In genomic region chr6:119533603-119534279, GRCh38 we compare ENCODE assay signal across 8 cellular contexts.
A peak's percentile ranks its signal among the peaks of the same experiment; 100 is the strongest.
DNase-seq lines count a peak whose midpoint lies in the region; ATAC-seq and TF ChIP-seq lines count a peak whose summit lies in the region.

No MANE protein-coding gene starts in this region.

- H3K27ac ChIP-seq in PC-3 (ENCODE audit: low read length), result peak overlapping the region; percentile 58

- BruUV-seq in PC-3 (replicated peaks; lab: Mats Ljungman, UMichigan), result no TSS peak

- ATAC-seq in GM18517 (IDR thresholded peaks at IDR 0.05; ENCODE audit: unreplicated experiment) (peak; percentile 78), PC-3 (peak; percentile 90)
- no peak for ATAC-seq in effector memory CD8-positive, alpha-beta T cell (replicated peaks)

- TF ChIP-seq CTCF in HFFc6 (IDR thresholded peaks at IDR 0.05), result no peak
- no peak for TF ChIP-seq CTCF in PC-3 (conservative IDR thresholded peaks at IDR 0.05; ENCODE audit: low read depth, low read length)

- no peaks in the 10 kb centered on the region for H3K9me2 ChIP-seq in PC-3 (replicated peaks; ENCODE audit: low read length)

- no peak overlapping the region for H3K4me3 Mint-ChIP-seq in HFFc6
- no peak overlapping the region for H3K4me3 Mint-ChIP-seq in effector memory CD8-positive, alpha-beta T cell

- CTCF ChIA-PET in PC-3 (lab: Charles Lee), result no interaction called here

- H3K79me2 ChIP-seq in PC-3 (ENCODE audit: low read length), result no peaks in the 10 kb centered on the region

- DNase-seq in HFFc6 (peak; percentile 47), PC-3 (peak; percentile 77), myocyte (ENCODE audit: low read depth) (peak; percentile 43), MG63 (no peak), NCI-H446 (lab: John Stamatoyannopoulos, UW) (no peak), nucleus accumbens (lab: John Stamatoyannopoulos, UW) (no peak)
- DNase-seq in effector memory CD8-positive, alpha-beta T cell, result no peak

- intact Hi-C loops in PC-3 (cut with micrococcal nuclease), result no loop called here

- no peak overlapping the region for H3K27ac Mint-ChIP-seq in HFFc6
- H3K27ac Mint-ChIP-seq in effector memory CD8-positive, alpha-beta T cell, result no peak overlapping the region

- H3K9me3 ChIP-seq in PC-3 (ENCODE audit: low read length), result no peaks in the 10 kb centered on the region
- no peaks in the 10 kb centered on the region for H3K9me3 ChIP-seq in MG63

- H3K4me2 ChIP-seq in PC-3 (ENCODE audit: low read length), result peak overlapping the region; percentile 48

- H3F3A ChIP-seq in PC-3 (ENCODE audit: low read length, unreplicated experiment), result no peaks in the 10 kb centered on the region

- no peaks in the 10 kb centered on the region for H3K36me3 ChIP-seq in PC-3 (ENCODE audit: low read depth, low read length)
- H3K36me3 ChIP-seq in MG63, result no peaks in the 10 kb centered on the region

- H3K4me1 ChIP-seq in PC-3 (ENCODE audit: insufficient read depth, low read length), result peaks cover 20% of the 10 kb centered on the region

- H3K27me3 Mint-ChIP-seq in HFFc6 (ENCODE audit: insufficient read depth), result no peaks in the 10 kb centered on the region
- peaks cover 0 to 17% of the 10 kb centered on the region in 2 donors for H3K27me3 Mint-ChIP-seq in effector memory CD8-positive, alpha-beta T cell

- H3K4me3 ChIP-seq in PC-3 (ENCODE audit: low read length) (no peak overlapping the region), MG63 (no peak overlapping the region)

- H3K9ac ChIP-seq in PC-3 (ENCODE audit: low read length), result no peak overlapping the region

- H2AFZ ChIP-seq in PC-3 (ENCODE audit: low read length), result no peak overlapping the region

- peaks cover 8% of the 10 kb centered on the region for H3K9me3 Mint-ChIP-seq in HFFc6
- no peaks in the 10 kb centered on the region for H3K9me3 Mint-ChIP-seq in effector memory CD8-positive, alpha-beta T cell

- peaks cover 12% of the 10 kb centered on the region; the same call in 1 of the 2 replicates for H3K4me1 Mint-ChIP-seq in HFFc6 (ENCODE audit: low read depth)
- no peaks in the 10 kb centered on the region for H3K4me1 Mint-ChIP-seq in effector memory CD8-positive, alpha-beta T cell (ENCODE audit: low read depth in 2 of 2)

- H3K27me3 ChIP-seq in PC-3 (ENCODE audit: low read length) (no peaks in the 10 kb centered on the region), MG63 (no peaks in the 10 kb centered on the region)

- POLR2A ChIA-PET in PC-3 (lab: Charles Lee; ENCODE audit: unreplicated experiment), result no interaction called here

- no peaks in the 10 kb centered on the region for H3K36me3 Mint-ChIP-seq in HFFc6 (ENCODE audit: low read depth)
- H3K36me3 Mint-ChIP-seq in effector memory CD8-positive, alpha-beta T cell (ENCODE audit: insufficient read depth), result no peaks in the 10 kb centered on the region

- no peaks in the 10 kb centered on the region for H4K20me1 ChIP-seq in PC-3 (ENCODE audit: low read length)

Comparison
In these comparisons a context has a peak if more than half of its experiments do, and no peak if none do; other contexts are left out.
1. DNase-seq: peak in HFFc6 (single experiment), PC-3 (single experiment) and myocyte (single experiment); none in MG63 (single experiment), NCI-H446 (0 of 2), effector memory CD8-positive, alpha-beta T cell (0 of 3) and nucleus accumbens (0 of 56).